ENCODE assay signal across 20 cellular contexts in the genomic region with DNA sequence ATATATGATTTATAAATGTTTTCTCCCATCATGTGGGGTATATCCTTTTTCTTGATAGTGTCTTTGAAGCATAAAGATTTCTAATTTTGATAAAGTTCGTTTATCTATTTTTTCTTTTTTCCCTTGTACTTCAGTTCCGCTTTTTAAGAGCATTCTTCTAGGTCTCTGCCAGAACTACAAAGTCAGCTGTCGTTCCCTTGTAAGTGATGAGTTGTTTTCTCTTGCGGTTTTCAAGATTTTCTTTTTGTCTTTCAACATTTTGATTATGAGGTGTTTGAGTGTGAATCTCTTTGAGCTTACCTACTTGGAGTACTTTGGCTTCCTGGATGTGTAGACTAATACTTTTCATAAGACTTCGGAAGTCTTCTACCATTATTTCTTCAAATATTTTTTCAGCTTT. TPM values are rescaled to one million over a fixed set of nuclear protein-coding genes. Genes with fewer than 3 reads are reported as not detected.
A peak's percentile ranks its signal among the peaks of the same experiment; 100 is the strongest.
DNase-seq lines count a peak whose midpoint lies in the region; ATAC-seq, FAIRE-seq and TF ChIP-seq lines count a peak whose summit lies in the region.
"Had no signal": no experiment of that assay in that cellular context is flagged by ENCODE, and none has a peak within 500 bp of the region (broad histone marks: within the 10 kb centered on the region; RNA-seq: fewer than 3 reads in every experiment).

No MANE protein-coding gene starts in this region.

- POLR2A ChIA-PET in OCI-LY7 (lab: Charles Lee), result interaction anchor here (0.6 to 3.2 kb wide), 3 partner anchors 9 to 126 kb away, joined by 3 to 13 read pairs (median 3); partner anchors contain the start of gene PRICKLE2
- POLR2A ChIA-PET in naive thymus-derived CD4-positive, alpha-beta T cell (lab: Charles Lee), result no interaction called here

- peaks cover 44% of the 10 kb centered on the region for H3K4me1 Mint-ChIP-seq in mesothelial cell of epicardium
- H3K4me1 Mint-ChIP-seq in naive thymus-derived CD4-positive, alpha-beta T cell, result no peaks in the 10 kb centered on the region
- H3K4me1 Mint-ChIP-seq: B cell had no signal

- peaks cover 20% of the 10 kb centered on the region for H3K9me3 Mint-ChIP-seq in mesothelial cell of epicardium
- peaks cover 0 to 17% (median 9%) of the 10 kb centered on the region in 11 donors for H3K9me3 Mint-ChIP-seq in naive thymus-derived CD4-positive, alpha-beta T cell

- TF ChIP-seq CTCF in OCI-LY7 (conservative IDR thresholded peaks at IDR 0.05; ENCODE audit: low read length) (no peak), mesothelial cell of epicardium (IDR thresholded peaks at IDR 0.05; ENCODE audit: unreplicated experiment) (no peak), mammary epithelial cell (conservative IDR thresholded peaks at IDR 0.05 in 1 of 2, IDR thresholded peaks at IDR 0.05 in 1 of 2; ENCODE audit: extremely low read depth in 1 of 2, insufficient read depth in 1 of 2, low read depth in 1 of 2, low read length in 2 of 2) (no peak), pancreas (IDR thresholded peaks at IDR 0.05) (no peak)

- 97% methylated on average over 5 of the region's 5 CpGs for WGBS in mammary epithelial cell (ENCODE audit: low coverage, missing lambda C conversion rate)
- WGBS in pancreas, 2 donors, result 92 to 96% methylated on average over 5 of the region's 5 CpGs

- dilution Hi-C loops in mammary epithelial cell (cut with HindIII; ENCODE audit: low sequenced_read_pairs), result no loop called here

- BruUV-seq in OCI-LY7 (replicated peaks; lab: Mats Ljungman, UMichigan) (no TSS peak), mammary epithelial cell (replicated peaks; lab: Mats Ljungman, UMichigan) (no TSS peak)

- CTCF ChIA-PET in OCI-LY7 (lab: Charles Lee; ENCODE audit: unreplicated experiment), result interaction anchor here (1.5 kb wide), 1 partner anchor 10 kb away, joined by 5 read pairs; the partner anchor contains the start of gene PRICKLE2
- CTCF ChIA-PET in naive thymus-derived CD4-positive, alpha-beta T cell (lab: Charles Lee), result no interaction called here
- CTCF ChIA-PET in mammary epithelial cell (lab: Charles Lee; ENCODE audit: low non-redundant PET), result interaction anchor here (0.5 kb wide), 1 partner anchor 15 kb away, joined by 4 read pairs; no protein-coding TSS in a partner anchor

- no peaks in the 10 kb centered on the region for H3K36me3 ChIP-seq in OCI-LY7 (ENCODE audit: insufficient read depth, low read length)
- no peaks in the 10 kb centered on the region for H3K36me3 ChIP-seq in naive thymus-derived CD4-positive, alpha-beta T cell (ENCODE audit: control insufficient read depth in 2 of 3, insufficient read depth in 3 of 3, low read length in 3 of 3)
- peaks cover 8% of the 10 kb centered on the region for H3K36me3 ChIP-seq in mammary epithelial cell (ENCODE audit: insufficient read depth, low read length)
- no peaks in the 10 kb centered on the region for H3K36me3 ChIP-seq in pancreas
- H3K36me3 ChIP-seq: BLaER1 treated with 17β-estradiol and CSF1 and Interleukin-3, amounts not matched to agents 10 nM and 100 nM; HAP-1 had no signal

- H3K36me3 Mint-ChIP-seq in mesothelial cell of epicardium, result peaks cover 27% of the 10 kb centered on the region
- no peaks in the 10 kb centered on the region for H3K36me3 Mint-ChIP-seq in naive thymus-derived CD4-positive, alpha-beta T cell
- H3K36me3 Mint-ChIP-seq: CD8-positive, alpha-beta T cell had no signal

- H3K9me3 ChIP-seq in OCI-LY7 (ENCODE audit: low read length) (no peaks in the 10 kb centered on the region), mammary epithelial cell (replicated peaks; ENCODE audit: insufficient read depth, low read length) (no peaks in the 10 kb centered on the region), pancreas (no peaks in the 10 kb centered on the region)
- no peaks in the 10 kb centered on the region for H3K9me3 ChIP-seq in naive thymus-derived CD4-positive, alpha-beta T cell (ENCODE audit: control insufficient read depth in 2 of 3, low read length in 3 of 3)
- H3K9me3 ChIP-seq: HAP-1 had no signal

- in situ Hi-C loops in mammary epithelial cell (cut with MboI; ENCODE audit: low sequenced_read_pairs in 2 of 2), result no loop called here

- H3K27ac ChIP-seq in OCI-LY7 (ENCODE audit: low read depth, low read length, poor library complexity, severe bottlenecking), result peak overlapping the region; percentile 61
- no peak overlapping the region for H3K27ac ChIP-seq in naive thymus-derived CD4-positive, alpha-beta T cell (ENCODE audit: low read depth, low read length)
- no peak overlapping the region for H3K27ac ChIP-seq in mammary epithelial cell (ENCODE audit: insufficient read depth, low read depth, low read length)
- no peak overlapping the region for H3K27ac ChIP-seq in pancreas
- H3K27ac ChIP-seq: BLaER1 treated with 17β-estradiol and CSF1 and Interleukin-3, amounts not matched to agents 10 nM and 100 nM; GM23248 had no signal

- peak overlapping the region; percentile 71 for H3K27ac Mint-ChIP-seq in mesothelial cell of epicardium
- H3K27ac Mint-ChIP-seq in naive thymus-derived CD4-positive, alpha-beta T cell, result no peak overlapping the region
- H3K27ac Mint-ChIP-seq: B cell; CD8-positive, alpha-beta T cell had no signal

- H2AFZ ChIP-seq in OCI-LY7 (ENCODE audit: low read length) (peak overlapping the region; percentile 57; the same call in 1 of the 2 replicates), mammary epithelial cell (ENCODE audit: low read depth, low read length) (no peak overlapping the region)
- H2AFZ ChIP-seq: GM23248 had no signal

- H3K4me3 ChIP-seq in OCI-LY7 (ENCODE audit: low read depth, low read length, poor library complexity, severe bottlenecking), result peak overlapping the region; percentile 0
- H3K4me3 ChIP-seq in naive thymus-derived CD4-positive, alpha-beta T cell (ENCODE audit: low read length), result no peak overlapping the region
- H3K4me3 ChIP-seq in mammary epithelial cell (replicated peaks in 1 of 3; ENCODE audit: insufficient read depth in 1 of 3, low read depth in 2 of 3, low read length in 3 of 3), result no peak overlapping the region
- H3K4me3 ChIP-seq in pancreas, result no peak overlapping the region
- H3K4me3 ChIP-seq: BLaER1 treated with 17β-estradiol and CSF1 and Interleukin-3, amounts not matched to agents 10 nM and 100 nM; GM23248; HAP-1 had no signal

- no peak overlapping the region for H3K9ac ChIP-seq in mammary epithelial cell (ENCODE audit: insufficient read depth, low read length)
- H3K9ac ChIP-seq: BLaER1 treated with 17β-estradiol and CSF1 and Interleukin-3, amounts not matched to agents 10 nM and 100 nM; GM23248 had no signal

- FAIRE-seq in pancreas (lab: Jason Lieb, UNC), result no peak
- FAIRE-seq: GM12891, GM19239 had no signal

- peaks cover 22% of the 10 kb centered on the region for H3K4me1 ChIP-seq in OCI-LY7 (ENCODE audit: insufficient read depth, low read length, poor library complexity, severe bottlenecking)
- H3K4me1 ChIP-seq in naive thymus-derived CD4-positive, alpha-beta T cell (ENCODE audit: control insufficient read depth in 2 of 2, insufficient read depth in 2 of 2, low read length in 2 of 2), result no peaks in the 10 kb centered on the region
- H3K4me1 ChIP-seq in mammary epithelial cell (ENCODE audit: insufficient read depth, low read length), result peaks cover 13% of the 10 kb centered on the region
- H3K4me1 ChIP-seq in pancreas, result no peaks in the 10 kb centered on the region
- H3K4me1 ChIP-seq: BLaER1 treated with 17β-estradiol and CSF1 and Interleukin-3, amounts not matched to agents 10 nM and 100 nM had no signal

- H3K4me2 ChIP-seq in OCI-LY7 (ENCODE audit: low read length), result peak overlapping the region; percentile 25
- no peak overlapping the region for H3K4me2 ChIP-seq in mammary epithelial cell (ENCODE audit: insufficient read depth, low read depth, low read length)
- H3K4me2 ChIP-seq: BLaER1 treated with 17β-estradiol and CSF1 and Interleukin-3, amounts not matched to agents 10 nM and 100 nM had no signal

- H3K27me3 Mint-ChIP-seq in mesothelial cell of epicardium (ENCODE audit: low read depth), result no peaks in the 10 kb centered on the region
- peaks cover 4 to 6% (median 5%) of the 10 kb centered on the region in 5 donors for H3K27me3 Mint-ChIP-seq in naive thymus-derived CD4-positive, alpha-beta T cell
- H3K27me3 Mint-ChIP-seq: B cell had no signal

- H3K79me2 ChIP-seq in OCI-LY7 (ENCODE audit: insufficient read depth, low read depth, low read length), result no peaks in the 10 kb centered on the region
- H3K79me2 ChIP-seq in mammary epithelial cell (ENCODE audit: insufficient read depth, low read length), result peaks cover 58% of the 10 kb centered on the region

- no peak for ATAC-seq in naive thymus-derived CD4-positive, alpha-beta T cell
- no peak for ATAC-seq in pancreas
- ATAC-seq: CD8-positive, alpha-beta T cell had no signal

- H4K20me1 ChIP-seq in OCI-LY7 (ENCODE audit: insufficient read depth, low read length) (no peaks in the 10 kb centered on the region), mammary epithelial cell (ENCODE audit: insufficient read depth, low read length) (no peaks in the 10 kb centered on the region)
- H4K20me1 ChIP-seq: BLaER1 treated with 17β-estradiol and CSF1 and Interleukin-3, amounts not matched to agents 10 nM and 100 nM had no signal

- DNase-seq in LHCN-M2 (ENCODE audit: low read depth) (peak; percentile 69), NOMO-1 (lab: John Stamatoyannopoulos, UW; ENCODE audit: unreplicated experiment in 2 of 2) (peak; percentile 55 to 90), OCI-LY7 (ENCODE audit: low spot score) (peak; percentile 62), mesothelial cell of epicardium (ENCODE audit: low spot score in 2 of 2, unreplicated experiment in 2 of 2) (no peak), mammary epithelial cell (no peak), cardiac septum (ENCODE audit: low spot score) (no peak), pancreas (no peak)
- DNase-seq in naive thymus-derived CD4-positive, alpha-beta T cell, result no peak
- DNase-seq: 8988T; Calu3; CD8-positive, alpha-beta T cell; DMS79 treated with DMSO at 0.1 percent for 48 hours; GF-D8; GM23248 had no signal

- no peaks in the 10 kb centered on the region for H3K9me2 ChIP-seq in OCI-LY7 (ENCODE audit: insufficient read depth, low read length)

- intact Hi-C loops in OCI-LY7 (cut with micrococcal nuclease; ENCODE audit: unreplicated experiment), result no loop called here
- intact Hi-C loops in naive thymus-derived CD4-positive, alpha-beta T cell (cut with micrococcal nuclease), result no loop called here
- intact Hi-C loops in mammary epithelial cell (cut with micrococcal nuclease), result no loop called here
- intact Hi-C loops in cardiac septum (cut with DNase I), result no loop called here
- intact Hi-C loops in pancreas (cut with DNase I), result no loop called here

- no peak overlapping the region for H3K4me3 Mint-ChIP-seq in mesothelial cell of epicardium
- no peak overlapping the region for H3K4me3 Mint-ChIP-seq in naive thymus-derived CD4-positive, alpha-beta T cell
- H3K4me3 Mint-ChIP-seq: B cell; CD8-positive, alpha-beta T cell had no signal

- no peaks in the 10 kb centered on the region for H3K27me3 ChIP-seq in naive thymus-derived CD4-positive, alpha-beta T cell (ENCODE audit: control insufficient read depth in 2 of 2, insufficient read depth in 2 of 2, low read length in 2 of 2)
- H3K27me3 ChIP-seq in mammary epithelial cell (ENCODE audit: insufficient read depth, low read length), result no peaks in the 10 kb centered on the region
- H3K27me3 ChIP-seq in pancreas, result no peaks in the 10 kb centered on the region
- H3K27me3 ChIP-seq: BLaER1 treated with 17β-estradiol and CSF1 and Interleukin-3, amounts not matched to agents 10 nM and 100 nM had no signal

RNA-seq across cellular contexts. Expression of gene PRICKLE2, which starts 9.3 kb away (rescaled TPM):
- total RNA-seq in LHCN-M2 (2014; rRNA removed), result 12.0 and 12.1 TPM in 2 replicates
- polyA plus RNA-seq in LHCN-M2 (2012), result 1.8 TPM
- 1.3 and 2.0 TPM in 2 replicates for total RNA-seq in OCI-LY7 (2014; rRNA removed; shearing (Covaris generic))
- total RNA-seq in OCI-LY7 (2022), result 2.3 and 3.9 TPM in 2 replicates
- 41.3 to 46.2 TPM (median 43.2 TPM) in 3 replicates for total RNA-seq in mesothelial cell of epicardium
- under 1 TPM in 1 of 5 experiments, not detected in 4; 0.22 TPM for total RNA-seq in naive thymus-derived CD4-positive, alpha-beta T cell
- not detected for polyA plus RNA-seq in naive thymus-derived CD4-positive, alpha-beta T cell
- total RNA-seq in mammary epithelial cell, result 10 to 100 TPM; 23.2 to 50.5 TPM
- polyA plus RNA-seq in mammary epithelial cell, result 8.6 TPM
- polyA minus RNA-seq in mammary epithelial cell, result 50.8 TPM
- 12.4 TPM for total RNA-seq in cardiac septum
- 10 to 100 TPM in 2 of 6 donors, 1 to 10 TPM in 4; 5.0 to 13.9 (median 8.7) TPM for total RNA-seq in pancreas
- polyA plus RNA-seq in pancreas, result 1 to 10 TPM; 1.5 to 4.1 TPM
- total RNA-seq: A673; CD8-positive, alpha-beta T cell had no signal

Comparison
In these comparisons a context has a peak if more than half of its experiments do, and no peak if none do; other contexts are left out.
1. DNase-seq: peak in LHCN-M2 (single experiment), NOMO-1 (2 of 2) and OCI-LY7 (single experiment); none in mesothelial cell of epicardium (0 of 2), naive thymus-derived CD4-positive, alpha-beta T cell (0 of 9), mammary epithelial cell (single experiment), cardiac septum (single experiment) and pancreas (0 of 6).